ENCODE assay signal across 1 cellular context in genomic region chr2:227376911-227377396, GRCh38.
TF ChIP-seq lines count a peak whose summit lies in the region.

No MANE protein-coding gene starts in this region.

TF ChIP-seq in GM23338, 12 proteins besides CTCF, POLR2A, EP300 and RAD21 (continued from another document):
- no peak for TF ChIP-seq ZNF462 (CRISPR knock-in tag; IDR thresholded peaks at IDR 0.05)
- TF ChIP-seq EZH2phosphoT487 (IDR thresholded peaks at IDR 0.05; ENCODE audit: unreplicated experiment): no peak
- no peak for TF ChIP-seq ZNF331 (CRISPR knock-in tag; IDR thresholded peaks at IDR 0.05; ENCODE audit: low read depth)
- TF ChIP-seq REST (IDR thresholded peaks at IDR 0.05; ENCODE audit: unreplicated experiment): no peak
- TF ChIP-seq STAT1 (IDR thresholded peaks at IDR 0.05; ENCODE audit: unreplicated experiment): no peak
- TF ChIP-seq NANOG (IDR thresholded peaks at IDR 0.05; ENCODE audit: borderline replicate concordance): no peak
- TF ChIP-seq, protein P1, sequence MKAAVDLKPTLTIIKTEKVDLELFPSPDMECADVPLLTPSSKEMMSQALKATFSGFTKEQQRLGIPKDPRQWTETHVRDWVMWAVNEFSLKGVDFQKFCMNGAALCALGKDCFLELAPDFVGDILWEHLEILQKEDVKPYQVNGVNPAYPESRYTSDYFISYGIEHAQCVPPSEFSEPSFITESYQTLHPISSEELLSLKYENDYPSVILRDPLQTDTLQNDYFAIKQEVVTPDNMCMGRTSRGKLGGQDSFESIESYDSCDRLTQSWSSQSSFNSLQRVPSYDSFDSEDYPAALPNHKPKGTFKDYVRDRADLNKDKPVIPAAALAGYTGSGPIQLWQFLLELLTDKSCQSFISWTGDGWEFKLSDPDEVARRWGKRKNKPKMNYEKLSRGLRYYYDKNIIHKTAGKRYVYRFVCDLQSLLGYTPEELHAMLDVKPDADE (IDR thresholded peaks at IDR 0.05): no peak
- TF ChIP-seq CREB1 (CRISPR knock-in tag; IDR thresholded peaks at IDR 0.05; ENCODE audit: low read depth): no peak
- no peak for TF ChIP-seq JUNB (IDR thresholded peaks at IDR 0.05; ENCODE audit: unreplicated experiment)
- TF ChIP-seq ZNF114 (CRISPR knock-in tag; IDR thresholded peaks at IDR 0.05): no peak
- TF ChIP-seq POLR2AphosphoS5 (IDR thresholded peaks at IDR 0.05; ENCODE audit: low read depth): no peak
